ENCODE assay signal across 1 cellular context in genomic region chr6:85678602-85679444, GRCh38.
A peak's percentile ranks its signal among the peaks of the same experiment; 100 is the strongest.
TF ChIP-seq lines count a peak whose summit lies in the region.

No MANE protein-coding gene starts in this region.

TF ChIP-seq in WTC11, 78 proteins besides CTCF, POLR2A, EP300 and RAD21 (continued from another document and continues in another):
- TF ChIP-seq OVOL2 (CRISPR knock-in tag; IDR thresholded peaks at IDR 0.05; ENCODE audit: borderline replicate concordance) (peak; percentile 92; the same call in 1 of the 2 replicates), ZNF219 (CRISPR knock-in tag; IDR thresholded peaks at IDR 0.05; ENCODE audit: borderline replicate concordance) (no peak), E2F4 (CRISPR knock-in tag; IDR thresholded peaks at IDR 0.05; ENCODE audit: borderline replicate concordance, low read depth) (peak; percentile 62), ZNF423 (CRISPR knock-in tag; IDR thresholded peaks at IDR 0.05) (peak; percentile 41; the same call in 1 of the 2 replicates), FOXP1 (CRISPR knock-in tag; IDR thresholded peaks at IDR 0.05; ENCODE audit: borderline replicate concordance) (peak; percentile 80; the same call in 1 of the 2 replicates), ZNF317 (CRISPR knock-in tag; IDR thresholded peaks at IDR 0.05; ENCODE audit: borderline replicate concordance, low read depth) (0 out of 2 replicates have a peak, but pooled peaks have one; percentile 11), FOXK1 (CRISPR knock-in tag; IDR thresholded peaks at IDR 0.05) (peak; percentile 57; the same call in 1 of the 2 replicates), NR2C2 (CRISPR knock-in tag; IDR thresholded peaks at IDR 0.05) (no peak; the same call in 1 of the 2 replicates), GABPB1 (CRISPR knock-in tag; IDR thresholded peaks at IDR 0.05) (peak; percentile 24; the same call in 1 of the 2 replicates), PREB (CRISPR knock-in tag; IDR thresholded peaks at IDR 0.05; ENCODE audit: borderline replicate concordance) (0 out of 2 replicates have a peak, but pooled peaks have one; percentile 28), STAT6 (CRISPR knock-in tag; conservative IDR thresholded peaks at IDR 0.05; ENCODE audit: low read depth) (no peak), RELA (CRISPR knock-in tag; IDR thresholded peaks at IDR 0.05; ENCODE audit: borderline replicate concordance) (no peak), TCF7 (CRISPR knock-in tag; IDR thresholded peaks at IDR 0.05; ENCODE audit: low read depth) (no peak), NFE2L1 (CRISPR knock-in tag; IDR thresholded peaks at IDR 0.05) (peak; percentile 52), SMAD4 (CRISPR knock-in tag; IDR thresholded peaks at IDR 0.05) (no peak), ATF3 (CRISPR knock-in tag; conservative IDR thresholded peaks at IDR 0.05) (no peak), ERG (CRISPR knock-in tag; IDR thresholded peaks at IDR 0.05) (peak; percentile 83), ELF4 (CRISPR knock-in tag; IDR thresholded peaks at IDR 0.05; ENCODE audit: low read depth) (0 out of 2 replicates have a peak, but pooled peaks have one; percentile 73), AR (CRISPR knock-in tag; IDR thresholded peaks at IDR 0.05) (peak; percentile 93; the same call in 1 of the 2 replicates), SP1 (CRISPR knock-in tag; conservative IDR thresholded peaks at IDR 0.05) (peak; percentile 84), USF1 (CRISPR knock-in tag; IDR thresholded peaks at IDR 0.05) (peak; percentile 66), TEAD1 (CRISPR knock-in tag; IDR thresholded peaks at IDR 0.05) (no peak; the same call in none of the 2 replicates), HMGXB4 (CRISPR knock-in tag; IDR thresholded peaks at IDR 0.05) (peak; percentile 90), JUN (CRISPR knock-in tag; IDR thresholded peaks at IDR 0.05) (no peak; the same call in 1 of the 2 replicates), NR3C1 (CRISPR knock-in tag; conservative IDR thresholded peaks at IDR 0.05; ENCODE audit: low read depth) (peak; percentile 94; the same call in 1 of the 2 replicates), ZMAT4 (CRISPR knock-in tag; IDR thresholded peaks at IDR 0.05) (peak; percentile 85), E2F1 (CRISPR knock-in tag; IDR thresholded peaks at IDR 0.05) (peak; percentile 86; the same call in 1 of the 2 replicates), ESRRA (CRISPR knock-in tag; IDR thresholded peaks at IDR 0.05; ENCODE audit: borderline replicate concordance) (peak; percentile 13; the same call in 1 of the 2 replicates), CREM (CRISPR knock-in tag; IDR thresholded peaks at IDR 0.05) (peak; percentile 56), ZNF512 (CRISPR knock-in tag; IDR thresholded peaks at IDR 0.05; ENCODE audit: borderline replicate concordance) (no peak), PRDM15 (CRISPR knock-in tag; IDR thresholded peaks at IDR 0.05) (no peak), ZNF121 (CRISPR knock-in tag; IDR thresholded peaks at IDR 0.05) (no peak), USF2 (CRISPR knock-in tag; IDR thresholded peaks at IDR 0.05) (peak; percentile 51; the same call in 1 of the 2 replicates)
